31 cellular contexts compared by ENCODE assay signal in genomic region chr9:134605351-134605968, GRCh38. TPM values are rescaled to one million over a fixed set of nuclear protein-coding genes. Genes with fewer than 3 reads are reported as not detected.
DNase-seq lines count a peak whose midpoint lies in the region; FAIRE-seq and TF ChIP-seq lines count a peak whose summit lies in the region.
"Had no signal": no experiment of that assay in that cellular context is flagged by ENCODE, and none has a peak within 500 bp of the region (broad histone marks: within the 10 kb centered on the region; RNA-seq: fewer than 3 reads in every experiment).

No MANE protein-coding gene starts in this region.

- WGBS in hepatocyte (ENCODE audit: low lambda C conversion rate, missing lambda C conversion rate) = 93% methylated on average over 8 of the region's 8 CpGs
- WGBS in smooth muscle cell (ENCODE audit: low lambda C conversion rate) = 86% methylated on average over 8 of the region's 8 CpGs

- H3K9me3 ChIP-seq in hepatocyte (ENCODE audit: low read depth) = no peaks in the 10 kb centered on the region
- H3K9me3 ChIP-seq in smooth muscle cell (replicated peaks; ENCODE audit: low read depth) = no peaks in the 10 kb centered on the region
- no peaks in the 10 kb centered on the region for H3K9me3 ChIP-seq in tibial artery
- H3K9me3 ChIP-seq in CD8-positive, alpha-beta memory T cell (ENCODE audit: low read length) = no peaks in the 10 kb centered on the region
- H3K9me3 ChIP-seq: neutrophil, thoracic aorta had no signal

- H3K27ac Mint-ChIP-seq in activated CD4-positive, alpha-beta T cell treated with anti-CD3 and anti-CD28 coated beads, Interleukin-2, amount 10 ng/mL, durations not matched to agents 24 days and 14 days = no peak overlapping the region
- no peak overlapping the region for H3K27ac Mint-ChIP-seq in CD8-positive, alpha-beta memory T cell
- H3K27ac Mint-ChIP-seq: activated T-cell treated with anti-CD3 and anti-CD28 coated beads, Interleukin-2, amount 50 U/mL, for 24 hours; CD4-positive, alpha-beta memory T cell; memory B cell; progenitor cell of endocrine pancreas had no signal

- no peak overlapping the region for H3K9ac ChIP-seq in smooth muscle cell (ENCODE audit: low read depth)

- H3K27me3 ChIP-seq in hepatocyte = no peaks in the 10 kb centered on the region
- no peaks in the 10 kb centered on the region for H3K27me3 ChIP-seq in smooth muscle cell (ENCODE audit: low read depth)
- H3K27me3 ChIP-seq in tibial artery = no peaks in the 10 kb centered on the region
- H3K27me3 ChIP-seq in CD8-positive, alpha-beta memory T cell (ENCODE audit: insufficient read depth, low read length, poor library complexity, severe bottlenecking) = no peaks in the 10 kb centered on the region

- CTCF ChIA-PET in CD8-positive, alpha-beta memory T cell (lab: Charles Lee) = no interaction called here

- H3K36me3 ChIP-seq in hepatocyte (replicated peaks; ENCODE audit: insufficient read depth, low read depth) = no peaks in the 10 kb centered on the region
- H3K36me3 ChIP-seq in smooth muscle cell (ENCODE audit: low read depth) = no peaks in the 10 kb centered on the region
- no peaks in the 10 kb centered on the region for H3K36me3 ChIP-seq in tibial artery
- H3K36me3 ChIP-seq in CD8-positive, alpha-beta memory T cell (ENCODE audit: insufficient read depth, low read length) = no peaks in the 10 kb centered on the region
- H3K36me3 ChIP-seq: heart left ventricle, neutrophil, thoracic aorta, WERI-Rb-1 had no signal

- no peak overlapping the region for H2AFZ ChIP-seq in hepatocyte
- no peak overlapping the region for H2AFZ ChIP-seq in smooth muscle cell (ENCODE audit: low read depth)

- H3K4me3 Mint-ChIP-seq in activated CD4-positive, alpha-beta T cell treated with anti-CD3 and anti-CD28 coated beads, Interleukin-2, amount 10 ng/mL, durations not matched to agents 24 days and 14 days = no peak overlapping the region
- no peak overlapping the region for H3K4me3 Mint-ChIP-seq in CD8-positive, alpha-beta memory T cell
- H3K4me3 Mint-ChIP-seq: activated T-cell treated with anti-CD3 and anti-CD28 coated beads, Interleukin-2, amount 50 U/mL, for 24 hours; CD4-positive, alpha-beta memory T cell; memory B cell had no signal

- no peak overlapping the region for H3K27ac ChIP-seq in hepatocyte
- peak overlapping the region; percentile 99 for H3K27ac ChIP-seq in smooth muscle cell (ENCODE audit: low read depth)
- H3K27ac ChIP-seq in tibial artery = no peak overlapping the region
- H3K27ac ChIP-seq in CD8-positive, alpha-beta memory T cell (ENCODE audit: low read depth, low read length) = no peak overlapping the region
- H3K27ac ChIP-seq: body of pancreas, epithelial cell of prostate, heart left ventricle, neutrophil, thoracic aorta, WERI-Rb-1 had no signal

- no peaks in the 10 kb centered on the region for H3K4me1 Mint-ChIP-seq in activated CD4-positive, alpha-beta T cell treated with anti-CD3 and anti-CD28 coated beads, Interleukin-2, amount 10 ng/mL, durations not matched to agents 24 days and 14 days
- no peaks in the 10 kb centered on the region for H3K4me1 Mint-ChIP-seq in CD8-positive, alpha-beta memory T cell
- H3K4me1 Mint-ChIP-seq: CD4-positive, alpha-beta memory T cell; memory B cell had no signal

- H3K4me1 ChIP-seq in hepatocyte (ENCODE audit: insufficient read depth) = peaks cover 17% of the 10 kb centered on the region
- H3K4me1 ChIP-seq in smooth muscle cell (ENCODE audit: low read depth) = peaks cover under 1% of the 10 kb centered on the region
- H3K4me1 ChIP-seq in tibial artery = peaks cover 0 to 12% (median 4%) of the 10 kb centered on the region in 4 donors
- no peaks in the 10 kb centered on the region for H3K4me1 ChIP-seq in CD8-positive, alpha-beta memory T cell (ENCODE audit: insufficient read depth, low read length)
- H3K4me1 ChIP-seq: body of pancreas had no signal

- H3K27me3 Mint-ChIP-seq in activated CD4-positive, alpha-beta T cell treated with anti-CD3 and anti-CD28 coated beads, Interleukin-2, amount 10 ng/mL, durations not matched to agents 24 days and 14 days = peaks cover 2% of the 10 kb centered on the region
- H3K27me3 Mint-ChIP-seq in CD8-positive, alpha-beta memory T cell = peaks cover 9 to 19% of the 10 kb centered on the region in 2 donors

- intact Hi-C loops in activated CD4-positive, alpha-beta T cell treated with anti-CD3 and anti-CD28 coated beads, Interleukin-2, amount 10 ng/mL, durations not matched to agents 24 days and 14 days (cut with micrococcal nuclease) = no loop called here
- intact Hi-C loops in tibial artery (cut with DNase I; ENCODE audit: low total_unique reads) = no loop called here

- H3K4me3 ChIP-seq in hepatocyte (no peak overlapping the region), smooth muscle cell (no peak overlapping the region), tibial artery (no peak overlapping the region)
- H3K4me3 ChIP-seq in CD8-positive, alpha-beta memory T cell (ENCODE audit: low read length) = no peak overlapping the region
- H3K4me3 ChIP-seq: body of pancreas, heart left ventricle, thoracic aorta had no signal

- no peak for TF ChIP-seq CTCF in hepatocyte (IDR thresholded peaks at IDR 0.05; ENCODE audit: poor library complexity)
- TF ChIP-seq CTCF in smooth muscle cell (IDR thresholded peaks at IDR 0.05; ENCODE audit: borderline replicate concordance, insufficient read depth, poor library complexity, severe bottlenecking) = no peak
- no peak for TF ChIP-seq CTCF in tibial artery (IDR thresholded peaks at IDR 0.05)

- H3K4me2 ChIP-seq in hepatocyte (no peak overlapping the region), smooth muscle cell (no peak overlapping the region)

- H3K79me2 ChIP-seq in hepatocyte (no peaks in the 10 kb centered on the region), smooth muscle cell (ENCODE audit: low read depth) (peaks cover 15% of the 10 kb centered on the region)

- H4K20me1 ChIP-seq in hepatocyte (ENCODE audit: insufficient read depth, poor library complexity, severe bottlenecking) (no peaks in the 10 kb centered on the region), smooth muscle cell (ENCODE audit: low read depth) (no peaks in the 10 kb centered on the region)

- POLR2A ChIA-PET in CD8-positive, alpha-beta memory T cell (lab: Charles Lee) = no interaction called here

- no peaks in the 10 kb centered on the region for H3K9me3 Mint-ChIP-seq in activated CD4-positive, alpha-beta T cell treated with anti-CD3 and anti-CD28 coated beads, Interleukin-2, amount 10 ng/mL, durations not matched to agents 24 days and 14 days
- peaks cover 0 to 3% (median 0%) of the 10 kb centered on the region in 5 donors for H3K9me3 Mint-ChIP-seq in CD8-positive, alpha-beta memory T cell
- H3K9me3 Mint-ChIP-seq: activated T-cell treated with anti-CD3 and anti-CD28 coated beads, Interleukin-2, amount 50 U/mL, for 24 hours; memory B cell had no signal

- FAIRE-seq in RCC 7860 (lab: Jason Lieb, UNC) = no peak
- FAIRE-seq: A204.1, HepG2 had no signal

- H3K9me2 ChIP-seq in hepatocyte (replicated peaks; ENCODE audit: insufficient read depth) = no peaks in the 10 kb centered on the region

- peak; percentile 34 for DNase-seq in activated CD4-positive, alpha-beta T cell treated with anti-CD3 and anti-CD28 coated beads, Interleukin-2, amount 10 ng/mL, durations not matched to agents 24 days and 14 days
- no peak for DNase-seq in activated CD4-positive, alpha-beta T cell treated with anti-CD3 and anti-CD28 coated beads for 48 hours
- DNase-seq in RCC 7860 (ENCODE audit: low spot score) (peak; percentile 1), hepatocyte (ENCODE audit: low spot score) (peak; percentile 3), smooth muscle cell (lab: John Stamatoyannopoulos, UW; ENCODE audit: unreplicated experiment) (no peak), tibial artery (no peak), glomerular visceral epithelial cell (ENCODE audit: extremely low spot score) (no peak)
- DNase-seq in CD8-positive, alpha-beta memory T cell = no peak
- DNase-seq: activated naive CD4-positive, alpha-beta T cell; activated T-cell treated with anti-CD3 and anti-CD28 coated beads, Interleukin-2, amount 50 U/mL, for 24 hours; body of pancreas; CD4-positive, alpha-beta memory T cell; cerebellar nuclear complex; Kasumi-1; kidney glomerular epithelial cell; NCI-H2171; NCI-H510A; PC-3; SHP77 treated with DMSO at 0.1 percent for 48 hours; stimulated activated CD4-positive, alpha-beta T cell treated with anti-CD3 and anti-CD28 coated beads, Interleukin-15, amount 100 ng/mL, for 24 hours; stimulated activated naive CD4-positive, alpha-beta T cell treated with Interleukin-2 at 50 U/mL for 16 hours; WERI-Rb-1 had no signal

- H3F3A ChIP-seq in smooth muscle cell (ENCODE audit: low read depth) = peaks cover 35% of the 10 kb centered on the region

- H3K36me3 Mint-ChIP-seq in activated CD4-positive, alpha-beta T cell treated with anti-CD3 and anti-CD28 coated beads, Interleukin-2, amount 10 ng/mL, durations not matched to agents 24 days and 14 days (ENCODE audit: low read depth) = no peaks in the 10 kb centered on the region
- no peaks in the 10 kb centered on the region for H3K36me3 Mint-ChIP-seq in CD8-positive, alpha-beta memory T cell
- H3K36me3 Mint-ChIP-seq: CD4-positive, alpha-beta memory T cell; memory B cell had no signal

RNA-seq across cellular contexts. Expression of gene COL5A1, which starts 36.1 kb away (rescaled TPM):
- total RNA-seq in activated CD4-positive, alpha-beta T cell treated with anti-CD3 and anti-CD28 coated beads, Interleukin-2, amount 10 ng/mL, durations not matched to agents 24 days and 14 days = not detected in 2 replicates
- 163 and 342 TPM in 2 replicates for total RNA-seq in hepatocyte
- polyA plus RNA-seq in hepatocyte = 347 and 371 TPM in 2 replicates
- 1,084 and 1,167 TPM in 2 replicates for total RNA-seq in smooth muscle cell
- 1,100 and 1,443 TPM in 2 replicates for polyA plus RNA-seq in smooth muscle cell
- under 1 TPM; 0.02 to 0.13 TPM for total RNA-seq in CD8-positive, alpha-beta memory T cell
- polyA plus RNA-seq in CD8-positive, alpha-beta memory T cell = 0.43 TPM
- total RNA-seq: activated CD8-positive, alpha-beta memory T cell treated with anti-CD3 and anti-CD28 coated beads for 36 hours; HepG2 had no signal
- polyA plus RNA-seq: HepG2 had no signal

Comparison
In these comparisons a context has a peak if more than half of its experiments do, and no peak if none do; other contexts are left out.
1. DNase-seq: peak in activated CD4-positive, alpha-beta T cell treated with anti-CD3 and anti-CD28 coated beads, Interleukin-2, amount 10 ng/mL, durations not matched to agents 24 days and 14 days (single experiment), RCC 7860 (single experiment) and hepatocyte (single experiment); none in activated CD4-positive, alpha-beta T cell treated with anti-CD3 and anti-CD28 coated beads for 48 hours (single experiment), smooth muscle cell (single experiment), tibial artery (0 of 2), CD8-positive, alpha-beta memory T cell (0 of 5) and glomerular visceral epithelial cell (single experiment).
2. RNA of gene COL5A1, which starts 36.1 kb away (total RNA-seq): 1,084 to 1,167 TPM in smooth muscle cell and 163 to 342 TPM in hepatocyte; 0.02 to 0.13 TPM in CD8-positive, alpha-beta memory T cell and not detected in activated CD4-positive, alpha-beta T cell treated with anti-CD3 and anti-CD28 coated beads, Interleukin-2, amount 10 ng/mL, durations not matched to agents 24 days and 14 days; every median in the first group is over 100 times any median in the second.